Comparison of ENCODE assay signal across 1 cellular context in the genomic region with DNA sequence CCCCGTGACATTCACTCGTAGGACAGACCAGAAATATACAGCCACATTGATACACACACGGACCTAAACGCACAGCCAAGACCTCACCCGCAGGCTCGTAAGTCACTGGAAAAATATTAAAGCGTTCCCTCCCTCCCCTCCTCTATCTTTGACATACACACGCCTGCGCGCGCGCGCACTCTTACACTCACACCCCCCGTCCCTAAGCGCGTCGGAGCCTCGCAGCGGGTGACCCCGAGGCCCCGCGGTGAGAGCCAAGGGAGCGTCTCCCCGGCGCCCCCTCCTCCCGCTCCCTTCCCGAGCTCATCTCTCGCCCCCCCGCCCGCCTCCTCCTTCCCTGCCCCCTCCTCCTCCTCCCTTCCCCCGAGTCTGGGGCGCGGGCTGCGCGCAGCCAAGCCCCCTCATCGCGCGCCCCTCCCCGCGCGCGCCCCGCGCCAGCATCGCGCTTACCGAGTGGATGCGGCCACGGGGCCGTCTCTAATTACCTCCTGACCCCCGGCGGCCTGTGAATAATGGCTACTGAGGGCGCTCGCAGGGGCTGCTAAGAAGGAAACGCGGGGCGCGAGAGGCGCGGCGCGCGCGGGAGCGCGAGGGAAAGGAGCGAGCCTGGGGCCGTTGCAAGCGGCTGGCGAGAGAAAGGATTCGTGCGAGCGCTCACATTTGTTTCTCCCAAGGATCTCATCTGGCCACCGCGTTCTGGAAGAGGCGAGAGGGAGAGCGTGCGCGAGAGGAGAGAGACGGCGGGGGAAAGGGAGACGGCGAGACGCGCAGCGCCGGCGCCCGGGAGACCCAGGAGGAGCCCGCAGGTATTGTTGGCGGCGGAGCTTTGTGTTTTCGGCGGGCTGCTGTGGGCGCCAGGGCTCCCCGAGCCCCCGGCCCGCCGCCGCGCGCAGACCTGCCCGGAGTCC.
TF ChIP-seq lines count a peak whose summit lies in the region.

No MANE protein-coding gene starts in this region.

TF ChIP-seq in GM12878, 131 proteins besides CTCF, POLR2A, EP300 and RAD21 (continued from another document):
- TF ChIP-seq, protein P1, sequence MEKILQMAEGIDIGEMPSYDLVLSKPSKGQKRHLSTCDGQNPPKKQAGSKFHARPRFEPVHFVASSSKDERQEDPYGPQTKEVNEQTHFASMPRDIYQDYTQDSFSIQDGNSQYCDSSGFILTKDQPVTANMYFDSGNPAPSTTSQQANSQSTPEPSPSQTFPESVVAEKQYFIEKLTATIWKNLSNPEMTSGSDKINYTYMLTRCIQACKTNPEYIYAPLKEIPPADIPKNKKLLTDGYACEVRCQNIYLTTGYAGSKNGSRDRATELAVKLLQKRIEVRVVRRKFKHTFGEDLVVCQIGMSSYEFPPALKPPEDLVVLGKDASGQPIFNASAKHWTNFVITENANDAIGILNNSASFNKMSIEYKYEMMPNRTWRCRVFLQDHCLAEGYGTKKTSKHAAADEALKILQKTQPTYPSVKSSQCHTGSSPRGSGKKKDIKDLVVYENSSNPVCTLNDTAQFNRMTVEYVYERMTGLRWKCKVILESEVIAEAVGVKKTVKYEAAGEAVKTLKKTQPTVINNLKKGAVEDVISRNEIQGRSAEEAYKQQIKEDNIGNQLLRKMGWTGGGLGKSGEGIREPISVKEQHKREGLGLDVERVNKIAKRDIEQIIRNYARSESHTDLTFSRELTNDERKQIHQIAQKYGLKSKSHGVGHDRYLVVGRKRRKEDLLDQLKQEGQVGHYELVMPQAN (conservative IDR thresholded peaks at IDR 0.05) = peak; percentile 47; the same call in 1 of the 2 replicates
- no peak for TF ChIP-seq BACH1 (IDR thresholded peaks at IDR 0.05; ENCODE audit: borderline replicate concordance)
